19 cellular contexts compared by ENCODE assay signal in genomic region chr2:114546511-114546910, GRCh38.
"Had no signal": no experiment of that assay in that cellular context is flagged by ENCODE, and none has a peak within 500 bp of the region (broad histone marks: within the 10 kb centered on the region; RNA-seq: fewer than 3 reads in every experiment).

No MANE protein-coding gene starts in this region.

- DNase-seq: effector memory CD8-positive, alpha-beta T cell; esophagus squamous epithelium; foreskin fibroblast; hippocampal formation; kidney glomerular epithelial cell; mammary epithelial cell; natural killer cell; nucleus accumbens; ovary; sigmoid colon; stimulated activated CD4-positive, alpha-beta T cell treated with anti-CD3 and anti-CD28 coated beads, Interleukin-12 subunit alpha, Interleukin-12 subunit beta, amount 100 ng/mL, for 4 hours; stimulated activated CD4-positive, alpha-beta T cell treated with anti-CD3 and anti-CD28 coated beads, Interleukin-2, amount 100 ng/mL, for 48 hours; stimulated activated naive CD4-positive, alpha-beta T cell treated with Interleukin-2 at 50 U/mL for 16 hours; uterus had no signal

- H3K4me1 ChIP-seq: prostate gland, sigmoid colon, uterus had no signal

- ATAC-seq: effector memory CD8-positive, alpha-beta T cell; gastroesophageal sphincter; left lobe of liver; natural killer cell had no signal

- H3K36me3 ChIP-seq: esophagus squamous epithelium, gastroesophageal sphincter, ovary, prostate gland, sigmoid colon, uterus had no signal

- H3K27me3 ChIP-seq: esophagus squamous epithelium, gastroesophageal sphincter, ovary, sigmoid colon, uterus had no signal

- H3K27ac ChIP-seq: epithelial cell of prostate, esophagus squamous epithelium, gastroesophageal sphincter, ovary, prostate gland, sigmoid colon, skin epidermis, uterus had no signal

- H3K9me3 ChIP-seq: esophagus squamous epithelium, gastroesophageal sphincter, ovary, prostate gland, sigmoid colon, uterus had no signal

- H3K4me3 ChIP-seq: esophagus squamous epithelium, gastroesophageal sphincter, ovary, prostate gland, sigmoid colon, skin epidermis, uterus had no signal
